Comparison of ENCODE assay signal across 1 cellular context in genomic region chr4:4866833-4867744, GRCh38.
TF ChIP-seq lines count a peak whose summit lies in the region.

No MANE protein-coding gene starts in this region.

TF ChIP-seq in GM23338, 12 proteins besides CTCF, POLR2A, EP300 and RAD21 (continued from another document):
- TF ChIP-seq REST (IDR thresholded peaks at IDR 0.05; ENCODE audit: unreplicated experiment), result no peak
- peak; percentile 95 for TF ChIP-seq EZH2 (IDR thresholded peaks at IDR 0.05; ENCODE audit: low read depth, unreplicated experiment)
